In genomic region chr4:132065940-132066495, GRCh38 we compare ENCODE assay signal across 24 cellular contexts.
DNase-seq lines count a peak whose midpoint lies in the region; ATAC-seq and TF ChIP-seq lines count a peak whose summit lies in the region.
"Had no signal": no experiment of that assay in that cellular context is flagged by ENCODE, and none has a peak within 500 bp of the region (broad histone marks: within the 10 kb centered on the region; RNA-seq: fewer than 3 reads in every experiment).

No MANE protein-coding gene starts in this region.

- no peak for TF ChIP-seq RAD21 in SK-N-SH (IDR thresholded peaks at IDR 0.05; ENCODE audit: low read length)

- H3K36me3 ChIP-seq in SK-N-SH (replicated peaks in 1 of 2; ENCODE audit: control insufficient read depth in 1 of 2, insufficient read depth in 2 of 2, low read length in 1 of 2) (no peaks in the 10 kb centered on the region), Panc1 (ENCODE audit: control insufficient read depth, insufficient read depth, low read length) (no peaks in the 10 kb centered on the region)
- H3K36me3 ChIP-seq: gastroesophageal sphincter had no signal

- no peak overlapping the region for H3K9ac ChIP-seq in SK-N-SH

- H3K4me1 ChIP-seq in SK-N-SH (ENCODE audit: control insufficient read depth in 1 of 2, insufficient read depth in 2 of 2, low read depth in 1 of 2, low read length in 1 of 2) (no peaks in the 10 kb centered on the region; a peak in 2 of 4 replicates), Panc1 (ENCODE audit: control insufficient read depth, insufficient read depth, low read length) (no peaks in the 10 kb centered on the region)
- H3K4me1 ChIP-seq: gastroesophageal sphincter had no signal

- H3K9me3 ChIP-seq in SK-N-SH (no peaks in the 10 kb centered on the region), Panc1 (ENCODE audit: control insufficient read depth, insufficient read depth, low read depth, low read length) (no peaks in the 10 kb centered on the region)

- POLR2A ChIA-PET in SK-N-SH (lab: Yijun Ruan, JAX): no interaction called here
- POLR2A ChIA-PET in Panc1 (lab: Charles Lee): no interaction called here

- H3K4me3 Mint-ChIP-seq in osteocyte (ENCODE audit: unreplicated experiment): no peak overlapping the region
- H3K4me3 Mint-ChIP-seq: endodermal cell; mesothelial cell of epicardium; natural killer cell treated with Interleukin-12 subunit alpha and Interleukin-12 subunit beta and Interleukin-15 and Interleukin-18, amount 100 ng/mL, for 72 hours; stimulated activated naive CD8-positive, alpha-beta T cell treated with anti-CD3 and anti-CD28 coated beads, Interleukin-15, Interleukin-2, amounts not matched to agents 100 ng/mL and 50 ng/mL, for 24 hours had no signal

- TF ChIP-seq CTCF in SK-N-SH (IDR thresholded peaks at IDR 0.05) (no peak), Panc1 (IDR thresholded peaks at IDR 0.05) (no peak), osteocyte (IDR thresholded peaks at IDR 0.05) (no peak)

- no peaks in the 10 kb centered on the region for H3K79me2 ChIP-seq in SK-N-SH (ENCODE audit: insufficient read depth)

- H3K27ac Mint-ChIP-seq in osteocyte (ENCODE audit: unreplicated experiment): no peak overlapping the region
- H3K27ac Mint-ChIP-seq: endodermal cell; mesothelial cell of epicardium; natural killer cell treated with Interleukin-12 subunit alpha and Interleukin-12 subunit beta and Interleukin-15 and Interleukin-18, amount 100 ng/mL, for 72 hours; stimulated activated naive CD8-positive, alpha-beta T cell treated with anti-CD3 and anti-CD28 coated beads, Interleukin-15, Interleukin-2, amounts not matched to agents 100 ng/mL and 50 ng/mL, for 24 hours had no signal

- H3K4me3 ChIP-seq in SK-N-SH (ENCODE audit: low read depth in 2 of 2, low read length in 1 of 2) (no peak overlapping the region), Panc1 (ENCODE audit: low read depth in 2 of 2, low read length in 2 of 2) (no peak overlapping the region)
- H3K4me3 ChIP-seq: gastroesophageal sphincter had no signal

- H3K27ac ChIP-seq in SK-N-SH (ENCODE audit: low read depth in 2 of 2, low read length in 1 of 2) (no peak overlapping the region), Panc1 (ENCODE audit: low read length) (no peak overlapping the region), epithelial cell of prostate (peak overlapping the region; percentile 15)
- H3K27ac ChIP-seq: 22Rv1, gastroesophageal sphincter had no signal

- H3K36me3 Mint-ChIP-seq in osteocyte (ENCODE audit: unreplicated experiment): no peaks in the 10 kb centered on the region

- H3K9me2 ChIP-seq in SK-N-SH: no peaks in the 10 kb centered on the region

- in situ Hi-C loops in Panc1 (cut with HindIII; ENCODE audit: low pct_unique_long_range_greater_than_20kb, low sequenced_read_pairs): no loop called here

- TF ChIP-seq EP300 in SK-N-SH (IDR thresholded peaks at IDR 0.05; ENCODE audit: borderline replicate concordance in 1 of 2, low read depth in 1 of 2, low read length in 1 of 2): no peak

- H3F3A ChIP-seq in SK-N-SH (replicated peaks; ENCODE audit: insufficient read depth): no peaks in the 10 kb centered on the region

- no peak for ATAC-seq in SK-N-SH treated with all-trans-retinoic acid at 6 μM for 48 hours
- no peak for ATAC-seq in Panc1
- no peak for ATAC-seq in GM21723 (IDR thresholded peaks at IDR 0.05; ENCODE audit: unreplicated experiment)
- ATAC-seq in HG02840 (IDR thresholded peaks at IDR 0.05; ENCODE audit: low FRiP score, unreplicated experiment): no peak
- ATAC-seq: gastroesophageal sphincter; natural killer cell treated with Interleukin-12 subunit alpha and Interleukin-12 subunit beta and Interleukin-15 and Interleukin-18, amount 100 ng/mL, for 72 hours had no signal

- peak overlapping the region; percentile 59; the same call in 1 of the 2 replicates for H3K4me2 ChIP-seq in SK-N-SH

- H3K27me3 ChIP-seq in SK-N-SH (ENCODE audit: insufficient read depth): no peaks in the 10 kb centered on the region
- H3K27me3 ChIP-seq in Panc1 (ENCODE audit: control insufficient read depth, insufficient read depth, low read length): no peaks in the 10 kb centered on the region
- H3K27me3 ChIP-seq: gastroesophageal sphincter had no signal

- WGBS in SK-N-SH (ENCODE audit: low lambda C conversion rate): 0% methylated on average over 2 of the region's 2 CpGs

- H3K4me1 Mint-ChIP-seq in osteocyte (ENCODE audit: unreplicated experiment): no peaks in the 10 kb centered on the region
- H3K4me1 Mint-ChIP-seq: endodermal cell had no signal

- no peak overlapping the region for H2AFZ ChIP-seq in SK-N-SH (ENCODE audit: low read depth)

- CTCF ChIA-PET in SK-N-SH (lab: Yijun Ruan, JAX): no interaction called here
- CTCF ChIA-PET in Panc1 (lab: Charles Lee): no interaction called here

- H4K20me1 ChIP-seq in SK-N-SH (ENCODE audit: insufficient read depth): no peaks in the 10 kb centered on the region

- H3K9me3 Mint-ChIP-seq in osteocyte (ENCODE audit: unreplicated experiment): no peaks in the 10 kb centered on the region

- BruUV-seq in Panc1 (replicated peaks; lab: Mats Ljungman, UMichigan): no TSS peak

- DNase-seq in SK-N-SH (no peak), Panc1 (ENCODE audit: low read depth, low spot score) (peak; percentile 25), epithelial cell of prostate (ENCODE audit: low read depth, low spot score) (peak; percentile 58), osteocyte (ENCODE audit: extremely low spot score, unreplicated experiment) (no peak)
- no peak for DNase-seq in activated T-cell treated with anti-CD3 and anti-CD28 coated beads, Interleukin-2, amount 50 U/mL, for 48 hours
- DNase-seq: activated naive CD4-positive, alpha-beta T cell; activated T-cell treated with anti-CD3 and anti-CD28 coated beads for 4 hours; anterior cingulate cortex; C1 segment of cervical spinal cord; endodermal cell; NCI-H2107; NCI-H510A treated with DMSO at 0.1 percent for 48 hours; posterior cingulate gyrus; SHP77 treated with DMSO at 0.1 percent for 48 hours; stimulated activated CD4-positive, alpha-beta T cell treated with anti-CD3 and anti-CD28 coated beads, Interleukin-2, amount 100 ng/mL, for 24 hours; trophoblast cell had no signal

- no peaks in the 10 kb centered on the region for H3K27me3 Mint-ChIP-seq in osteocyte (ENCODE audit: unreplicated experiment)
- H3K27me3 Mint-ChIP-seq: natural killer cell treated with Interleukin-12 subunit alpha and Interleukin-12 subunit beta and Interleukin-15 and Interleukin-18, amount 100 ng/mL, for 72 hours; stimulated activated naive CD8-positive, alpha-beta T cell treated with anti-CD3 and anti-CD28 coated beads, Interleukin-15, Interleukin-2, amounts not matched to agents 100 ng/mL and 50 ng/mL, for 24 hours had no signal

- intact Hi-C loops in Panc1 (cut with micrococcal nuclease; ENCODE audit: unreplicated experiment): loop anchor here (2.0 kb wide), 1 partner anchor 51 kb away; no protein-coding TSS in a partner anchor

TF ChIP-seq in SK-N-SH, 30 proteins besides CTCF, POLR2A, EP300 and RAD21:
- TF ChIP-seq JUND (IDR thresholded peaks at IDR 0.05): no peak

TF ChIP-seq in SK-N-SH treated with all-trans-retinoic acid at 6 μM for 48 hours, 23 proteins besides CTCF, POLR2A, EP300 and RAD21:
- TF ChIP-seq CSDC2 (CRISPR knock-in tag; IDR thresholded peaks at IDR 0.05): no peak
- no peak for TF ChIP-seq ESRRG (CRISPR knock-in tag; IDR thresholded peaks at IDR 0.05)
- no peak for TF ChIP-seq RARB (CRISPR knock-in tag; IDR thresholded peaks at IDR 0.05)
- no peak for TF ChIP-seq ZNF565 (CRISPR knock-in tag; conservative IDR thresholded peaks at IDR 0.05; ENCODE audit: low read depth)

Comparison
In these comparisons a context has a peak if more than half of its experiments do, and no peak if none do; other contexts are left out.
1. DNase-seq: peak in Panc1 (single experiment) and epithelial cell of prostate (single experiment); none in SK-N-SH (single experiment), osteocyte (single experiment) and activated T-cell treated with anti-CD3 and anti-CD28 coated beads, Interleukin-2, amount 50 U/mL, for 48 hours (0 of 2).